In genomic region chr21:44708213-44708865, GRCh38 we compare ENCODE assay signal across 19 cellular contexts. TPM values are rescaled to one million over a fixed set of nuclear protein-coding genes. Genes with fewer than 3 reads are reported as not detected.
DNase-seq lines count a peak whose midpoint lies in the region; ATAC-seq, FAIRE-seq and TF ChIP-seq lines count a peak whose summit lies in the region.
"Had no signal": no experiment of that assay in that cellular context is flagged by ENCODE, and none has a peak within 500 bp of the region (broad histone marks: within the 10 kb centered on the region; RNA-seq: fewer than 3 reads in every experiment).

No MANE protein-coding gene starts in this region.

- peaks cover 27 to 46% (median 46%) of the 10 kb centered on the region in 3 donors for H3K4me1 Mint-ChIP-seq in CD8-positive, alpha-beta memory T cell
- peaks cover 18% of the 10 kb centered on the region for H3K4me1 Mint-ChIP-seq in chondrocyte (ENCODE audit: low read depth)
- H3K4me1 Mint-ChIP-seq: stimulated activated memory B cell treated with anti-CD40 and anti-IgM and Interleukin-4, amounts not matched to agents 10 μg/mL and 1 μg/mL and 100 μg/mL, for 72 hours had no signal

- FAIRE-seq in keratinocyte (lab: Jason Lieb, UNC): no peak

- POLR2A ChIA-PET in CD8-positive, alpha-beta memory T cell (lab: Charles Lee): no interaction called here

- H3K27ac ChIP-seq in CD8-positive, alpha-beta memory T cell (ENCODE audit: low read depth, low read length): no peak overlapping the region
- H3K27ac ChIP-seq in colonic mucosa (no peak overlapping the region), keratinocyte (ENCODE audit: control insufficient read depth, insufficient read depth, low read length) (no peak overlapping the region), lower lobe of right lung (no peak overlapping the region)
- H3K27ac ChIP-seq: C4-2B, gastrocnemius medialis, GM23248, right lobe of liver had no signal

- DNase-seq in CD8-positive, alpha-beta memory T cell: peak in 1 of 5 donors; percentile 39
- peak; percentile 23 for DNase-seq in GM10266 (ENCODE audit: extremely low spot score)
- DNase-seq in colonic mucosa: peak; percentile 13
- DNase-seq in keratinocyte (ENCODE audit: low read depth, low spot score): no peak
- DNase-seq in chondrocyte (ENCODE audit: low spot score): no peak
- no peak for DNase-seq in lower lobe of right lung
- DNase-seq: activated naive CD8-positive, alpha-beta T cell treated with anti-CD3 and anti-CD28 coated beads, Interleukin-2, amount 10 ng/mL, durations not matched to agents 7 days and 5 days; central memory CD4-positive, alpha-beta T cell; gastrocnemius medialis; GM23248; NCI-H2081 treated with DMSO at 0.1 percent for 48 hours had no signal

- no peaks in the 10 kb centered on the region for H3K9me1 ChIP-seq in keratinocyte (ENCODE audit: control insufficient read depth, extremely low read depth, insufficient read depth, low read length)

- H3K27me3 ChIP-seq in CD8-positive, alpha-beta memory T cell (ENCODE audit: insufficient read depth, low read length, poor library complexity, severe bottlenecking): peaks cover 78% of the 10 kb centered on the region
- H3K27me3 ChIP-seq in colonic mucosa (peaks cover 71% of the 10 kb centered on the region), keratinocyte (ENCODE audit: control insufficient read depth, extremely low read depth, insufficient read depth, low read length) (peaks cover 57% of the 10 kb centered on the region), lower lobe of right lung (ENCODE audit: low read depth) (peaks cover 87% of the 10 kb centered on the region)

- no peaks in the 10 kb centered on the region for H3K36me3 ChIP-seq in CD8-positive, alpha-beta memory T cell (ENCODE audit: insufficient read depth, low read length)
- no peaks in the 10 kb centered on the region for H3K36me3 ChIP-seq in colonic mucosa
- H3K36me3 ChIP-seq in keratinocyte (ENCODE audit: control insufficient read depth in 2 of 2, extremely low read depth in 1 of 2, insufficient read depth in 2 of 2, low read length in 2 of 2): no peaks in the 10 kb centered on the region
- no peaks in the 10 kb centered on the region for H3K36me3 ChIP-seq in lower lobe of right lung
- H3K36me3 ChIP-seq: gastrocnemius medialis, right lobe of liver had no signal

- H3K9ac ChIP-seq in colonic mucosa (ENCODE audit: low read depth in 2 of 2, low read length in 2 of 2) (no peak overlapping the region), keratinocyte (ENCODE audit: control insufficient read depth, extremely low read depth, insufficient read depth, low read length) (no peak overlapping the region)
- H3K9ac ChIP-seq: GM23248 had no signal

- peak overlapping the region in 5 of 7 donors; percentile 10 to 51 (median 37) for H3K4me3 Mint-ChIP-seq in CD8-positive, alpha-beta memory T cell
- H3K4me3 Mint-ChIP-seq in chondrocyte (ENCODE audit: unreplicated experiment): no peak overlapping the region
- H3K4me3 Mint-ChIP-seq: activated naive CD8-positive, alpha-beta T cell treated with anti-CD3 and anti-CD28 coated beads, Interleukin-2, amount 10 ng/mL, durations not matched to agents 7 days and 5 days; stimulated activated memory B cell treated with anti-CD40 and anti-IgM and Interleukin-4, amounts not matched to agents 10 μg/mL and 1 μg/mL and 100 μg/mL, for 72 hours had no signal

- intact Hi-C loops in colonic mucosa (cut with DNase I): no loop called here
- intact Hi-C loops in lower lobe of right lung (cut with DNase I): no loop called here

- dilution Hi-C loops in keratinocyte (cut with MboI; ENCODE audit: extremely low pct_ligation_motif_present, low sequenced_read_pairs): no loop called here

- peaks cover 69 to 80% of the 10 kb centered on the region in 2 donors for H3K27me3 Mint-ChIP-seq in CD8-positive, alpha-beta memory T cell
- peaks cover 68% of the 10 kb centered on the region for H3K27me3 Mint-ChIP-seq in chondrocyte (ENCODE audit: low read depth)

- no peaks in the 10 kb centered on the region for H4K20me1 ChIP-seq in keratinocyte (ENCODE audit: control insufficient read depth, extremely low read depth, insufficient read depth, low read length)

- ATAC-seq in HG02571 (IDR thresholded peaks at IDR 0.05; ENCODE audit: unreplicated experiment) (no peak), HG03442 (IDR thresholded peaks at IDR 0.05; ENCODE audit: unreplicated experiment) (no peak), lower lobe of right lung (no peak)
- ATAC-seq: gastrocnemius medialis; right lobe of liver; stimulated activated memory B cell treated with anti-CD40 and anti-IgM and Interleukin-4, amounts not matched to agents 10 μg/mL and 1 μg/mL and 100 μg/mL, for 72 hours had no signal

- no peaks in the 10 kb centered on the region for H3K9me3 ChIP-seq in CD8-positive, alpha-beta memory T cell (ENCODE audit: low read length)
- H3K9me3 ChIP-seq in colonic mucosa: no peaks in the 10 kb centered on the region
- H3K9me3 ChIP-seq in keratinocyte (ENCODE audit: control insufficient read depth, low read depth, low read length): peaks cover 4% of the 10 kb centered on the region
- no peaks in the 10 kb centered on the region for H3K9me3 ChIP-seq in lower lobe of right lung
- H3K9me3 ChIP-seq: gastrocnemius medialis, right lobe of liver had no signal

- H3K79me2 ChIP-seq in keratinocyte (ENCODE audit: control insufficient read depth, insufficient read depth, low read length): no peaks in the 10 kb centered on the region

- H3K27ac Mint-ChIP-seq in CD8-positive, alpha-beta memory T cell: no peak overlapping the region
- no peak overlapping the region for H3K27ac Mint-ChIP-seq in chondrocyte (ENCODE audit: unreplicated experiment)
- H3K27ac Mint-ChIP-seq: activated naive CD8-positive, alpha-beta T cell treated with anti-CD3 and anti-CD28 coated beads, Interleukin-2, amount 10 ng/mL, durations not matched to agents 7 days and 5 days; stimulated activated memory B cell treated with anti-CD40 and anti-IgM and Interleukin-4, amounts not matched to agents 10 μg/mL and 1 μg/mL and 100 μg/mL, for 72 hours had no signal

- H3K9me3 Mint-ChIP-seq in CD8-positive, alpha-beta memory T cell: peaks cover 5 to 19% (median 16%) of the 10 kb centered on the region in 5 donors
- H3K9me3 Mint-ChIP-seq in chondrocyte (ENCODE audit: low read depth): peaks cover 3% of the 10 kb centered on the region
- H3K9me3 Mint-ChIP-seq: stimulated activated memory B cell treated with anti-CD40 and anti-IgM and Interleukin-4, amounts not matched to agents 10 μg/mL and 1 μg/mL and 100 μg/mL, for 72 hours had no signal

- H3K4me1 ChIP-seq in CD8-positive, alpha-beta memory T cell (ENCODE audit: insufficient read depth, low read length): peaks cover 35% of the 10 kb centered on the region
- no peaks in the 10 kb centered on the region for H3K4me1 ChIP-seq in colonic mucosa
- H3K4me1 ChIP-seq in keratinocyte (ENCODE audit: control insufficient read depth, extremely low read depth, insufficient read depth, low read length): peaks cover 31% of the 10 kb centered on the region
- H3K4me1 ChIP-seq in lower lobe of right lung: peaks cover 12% of the 10 kb centered on the region

- H2AFZ ChIP-seq in keratinocyte (ENCODE audit: control insufficient read depth, low read length): no peak overlapping the region
- H2AFZ ChIP-seq: GM23248 had no signal

- H3K4me2 ChIP-seq in keratinocyte (ENCODE audit: control insufficient read depth, extremely low read depth, insufficient read depth, low read depth, low read length): peak overlapping the region; percentile 91

- CTCF ChIA-PET in CD8-positive, alpha-beta memory T cell (lab: Charles Lee): no interaction called here

- TF ChIP-seq CTCF in GM10266 (IDR thresholded peaks at IDR 0.05; ENCODE audit: control insufficient read depth, insufficient read depth, low read depth, missing control alignments) (no peak), colonic mucosa (IDR thresholded peaks at IDR 0.05) (no peak), keratinocyte (optimal IDR thresholded peaks at IDR 0.05 in 1 of 3, IDR thresholded peaks at IDR 0.05 in 1 of 3, conservative IDR thresholded peaks at IDR 0.05 in 1 of 3; ENCODE audit: extremely low read depth in 1 of 3, insufficient read depth in 2 of 3, low read length in 3 of 3) (no peak), chondrocyte (IDR thresholded peaks at IDR 0.05) (no peak), lower lobe of right lung (IDR thresholded peaks at IDR 0.05) (no peak)

- H3K4me3 ChIP-seq in CD8-positive, alpha-beta memory T cell (ENCODE audit: low read length): no peak overlapping the region
- H3K4me3 ChIP-seq in colonic mucosa (no peak overlapping the region), keratinocyte (ENCODE audit: control insufficient read depth in 2 of 3, extremely low read depth in 1 of 3, insufficient read depth in 2 of 3, low read depth in 1 of 3, low read length in 3 of 3) (no peak overlapping the region), lower lobe of right lung (no peak overlapping the region)
- H3K4me3 ChIP-seq: gastrocnemius medialis, GM23248, right lobe of liver had no signal

- H3K36me3 Mint-ChIP-seq in CD8-positive, alpha-beta memory T cell: peaks cover 0 to 4% (median 0%) of the 10 kb centered on the region in 3 donors
- H3K36me3 Mint-ChIP-seq in chondrocyte (ENCODE audit: low read depth): peaks cover 1% of the 10 kb centered on the region
- H3K36me3 Mint-ChIP-seq: stimulated activated memory B cell treated with anti-CD40 and anti-IgM and Interleukin-4, amounts not matched to agents 10 μg/mL and 1 μg/mL and 100 μg/mL, for 72 hours had no signal

RNA-seq across cellular contexts. Expression of gene TSPEAR, which starts 3.0 kb away (rescaled TPM):
- not detected for total RNA-seq in CD8-positive, alpha-beta memory T cell
- polyA plus RNA-seq in CD8-positive, alpha-beta memory T cell: 0.05 TPM
- total RNA-seq in colonic mucosa (not detected), chondrocyte (0.15 to 0.38 TPM in 2 of 3 replicates, not detected in the other), lower lobe of right lung (0.27 TPM)
- 0.07 to 0.12 TPM in 2 of 3 replicates, not detected in the other for polyA plus RNA-seq in keratinocyte
- not detected for polyA plus RNA-seq in keratinocyte (2011; ENCODE audit: low read depth)
- polyA plus RNA-seq in keratinocyte (2011; cell fraction: cytosol; rRNA removed): 0.01 and 0.06 TPM in 2 replicates
- polyA plus RNA-seq in keratinocyte (2011; cell fraction: nucleus; rRNA removed): 0.10 and 0.20 TPM in 2 replicates
- 0.07 TPM in 1 of 2 replicates, not detected in the other for polyA plus RNA-seq in keratinocyte (2012; ENCODE audit: low replicate concordance)
- 0.20 TPM in 1 of 3 replicates, not detected in the others for polyA minus RNA-seq in keratinocyte
- not detected for polyA minus RNA-seq in keratinocyte (2011; cell fraction: cytosol; rRNA and poly(A)+ RNA removed)
- polyA minus RNA-seq in keratinocyte (2011; cell fraction: nucleus; rRNA and poly(A)+ RNA removed): not detected in 2 replicates
- total RNA-seq: activated naive CD8-positive, alpha-beta T cell treated with anti-CD3 and anti-CD28 coated beads, Interleukin-2, amount 10 ng/mL, durations not matched to agents 7 days and 5 days; G401; gastrocnemius medialis; GM23248; myocyte; right lobe of liver; SK-MEL-5 had no signal
- polyA plus RNA-seq: GM23248 had no signal

RNA-seq across cellular contexts. Expression of gene KRTAP10-12, which starts 11.4 kb away (rescaled TPM):
- total RNA-seq in CD8-positive, alpha-beta memory T cell: not detected
- polyA plus RNA-seq in CD8-positive, alpha-beta memory T cell: not detected
- not detected for total RNA-seq in colonic mucosa
- polyA plus RNA-seq in keratinocyte: not detected in 3 replicates
- polyA plus RNA-seq in keratinocyte (2011; ENCODE audit: low read depth): not detected
- not detected in 2 replicates for polyA plus RNA-seq in keratinocyte (2011; cell fraction: cytosol; rRNA removed)
- not detected in 2 replicates for polyA plus RNA-seq in keratinocyte (2011; cell fraction: nucleus; rRNA removed)
- polyA plus RNA-seq in keratinocyte (2012; ENCODE audit: low replicate concordance): not detected in 2 replicates
- not detected in 3 replicates for polyA minus RNA-seq in keratinocyte
- not detected for polyA minus RNA-seq in keratinocyte (2011; cell fraction: cytosol; rRNA and poly(A)+ RNA removed)
- polyA minus RNA-seq in keratinocyte (2011; cell fraction: nucleus; rRNA and poly(A)+ RNA removed): not detected in 2 replicates
- not detected in 3 replicates for total RNA-seq in chondrocyte
- not detected for total RNA-seq in lower lobe of right lung
- total RNA-seq: activated naive CD8-positive, alpha-beta T cell treated with anti-CD3 and anti-CD28 coated beads, Interleukin-2, amount 10 ng/mL, durations not matched to agents 7 days and 5 days; G401; gastrocnemius medialis; GM23248; myocyte; right lobe of liver; SK-MEL-5 had no signal
- polyA plus RNA-seq: GM23248 had no signal

RNA-seq across cellular contexts. Expression of gene KRTAP12-1, which starts 26.4 kb away (rescaled TPM):
- total RNA-seq in CD8-positive, alpha-beta memory T cell: not detected
- not detected for polyA plus RNA-seq in CD8-positive, alpha-beta memory T cell
- total RNA-seq in colonic mucosa (not detected), chondrocyte (not detected in 3 replicates), lower lobe of right lung (not detected)
- not detected in 3 replicates for polyA plus RNA-seq in keratinocyte
- polyA plus RNA-seq in keratinocyte (2011; ENCODE audit: low read depth): not detected
- polyA plus RNA-seq in keratinocyte (2011; cell fraction: cytosol; rRNA removed): not detected in 2 replicates
- polyA plus RNA-seq in keratinocyte (2011; cell fraction: nucleus; rRNA removed): not detected in 2 replicates
- polyA plus RNA-seq in keratinocyte (2012; ENCODE audit: low replicate concordance): not detected in 2 replicates
- not detected in 3 replicates for polyA minus RNA-seq in keratinocyte
- not detected for polyA minus RNA-seq in keratinocyte (2011; cell fraction: cytosol; rRNA and poly(A)+ RNA removed)
- polyA minus RNA-seq in keratinocyte (2011; cell fraction: nucleus; rRNA and poly(A)+ RNA removed): not detected in 2 replicates
- total RNA-seq: activated naive CD8-positive, alpha-beta T cell treated with anti-CD3 and anti-CD28 coated beads, Interleukin-2, amount 10 ng/mL, durations not matched to agents 7 days and 5 days; G401; gastrocnemius medialis; GM23248; myocyte; right lobe of liver; SK-MEL-5 had no signal
- polyA plus RNA-seq: GM23248 had no signal

RNA-seq across cellular contexts. Expression of gene KRTAP12-2, which starts 41.6 kb away (rescaled TPM):
- total RNA-seq in CD8-positive, alpha-beta memory T cell: not detected
- not detected for polyA plus RNA-seq in CD8-positive, alpha-beta memory T cell
- total RNA-seq in colonic mucosa (not detected), chondrocyte (not detected in 3 replicates), lower lobe of right lung (not detected)
- not detected in 3 replicates for polyA plus RNA-seq in keratinocyte
- not detected for polyA plus RNA-seq in keratinocyte (2011; ENCODE audit: low read depth)
- polyA plus RNA-seq in keratinocyte (2011; cell fraction: cytosol; rRNA removed): not detected in 2 replicates
- not detected in 2 replicates for polyA plus RNA-seq in keratinocyte (2011; cell fraction: nucleus; rRNA removed)
- polyA plus RNA-seq in keratinocyte (2012; ENCODE audit: low replicate concordance): not detected in 2 replicates
- 0.26 TPM in 1 of 3 replicates, not detected in the others for polyA minus RNA-seq in keratinocyte
- polyA minus RNA-seq in keratinocyte (2011; cell fraction: cytosol; rRNA and poly(A)+ RNA removed): not detected
- polyA minus RNA-seq in keratinocyte (2011; cell fraction: nucleus; rRNA and poly(A)+ RNA removed): not detected in 2 replicates
- total RNA-seq: activated naive CD8-positive, alpha-beta T cell treated with anti-CD3 and anti-CD28 coated beads, Interleukin-2, amount 10 ng/mL, durations not matched to agents 7 days and 5 days; G401; gastrocnemius medialis; GM23248; myocyte; right lobe of liver; SK-MEL-5 had no signal
- polyA plus RNA-seq: GM23248 had no signal

RNA-seq across cellular contexts. Expression of gene KRTAP12-3, which starts 50.6 kb away (rescaled TPM):
- not detected for total RNA-seq in CD8-positive, alpha-beta memory T cell
- not detected for polyA plus RNA-seq in CD8-positive, alpha-beta memory T cell
- total RNA-seq in colonic mucosa: not detected
- not detected in 3 replicates for polyA plus RNA-seq in keratinocyte
- not detected for polyA plus RNA-seq in keratinocyte (2011; ENCODE audit: low read depth)
- polyA plus RNA-seq in keratinocyte (2011; cell fraction: cytosol; rRNA removed): not detected in 2 replicates
- polyA plus RNA-seq in keratinocyte (2011; cell fraction: nucleus; rRNA removed): not detected in 2 replicates
- polyA plus RNA-seq in keratinocyte (2012; ENCODE audit: low replicate concordance): not detected in 2 replicates
- not detected in 3 replicates for polyA minus RNA-seq in keratinocyte
- polyA minus RNA-seq in keratinocyte (2011; cell fraction: cytosol; rRNA and poly(A)+ RNA removed): not detected
- polyA minus RNA-seq in keratinocyte (2011; cell fraction: nucleus; rRNA and poly(A)+ RNA removed): not detected in 2 replicates
- total RNA-seq in chondrocyte: not detected in 3 replicates
- not detected for total RNA-seq in lower lobe of right lung
- total RNA-seq: activated naive CD8-positive, alpha-beta T cell treated with anti-CD3 and anti-CD28 coated beads, Interleukin-2, amount 10 ng/mL, durations not matched to agents 7 days and 5 days; G401; gastrocnemius medialis; GM23248; myocyte; right lobe of liver; SK-MEL-5 had no signal
- polyA plus RNA-seq: GM23248 had no signal

Comparison
In these comparisons a context has a peak if more than half of its experiments do, and no peak if none do; other contexts are left out.
1. DNase-seq: peak in GM10266 (single experiment) and colonic mucosa (single experiment); none in keratinocyte (single experiment), chondrocyte (single experiment) and lower lobe of right lung (single experiment).